ENCODE assay signal across 1 cellular context in the genomic region with DNA sequence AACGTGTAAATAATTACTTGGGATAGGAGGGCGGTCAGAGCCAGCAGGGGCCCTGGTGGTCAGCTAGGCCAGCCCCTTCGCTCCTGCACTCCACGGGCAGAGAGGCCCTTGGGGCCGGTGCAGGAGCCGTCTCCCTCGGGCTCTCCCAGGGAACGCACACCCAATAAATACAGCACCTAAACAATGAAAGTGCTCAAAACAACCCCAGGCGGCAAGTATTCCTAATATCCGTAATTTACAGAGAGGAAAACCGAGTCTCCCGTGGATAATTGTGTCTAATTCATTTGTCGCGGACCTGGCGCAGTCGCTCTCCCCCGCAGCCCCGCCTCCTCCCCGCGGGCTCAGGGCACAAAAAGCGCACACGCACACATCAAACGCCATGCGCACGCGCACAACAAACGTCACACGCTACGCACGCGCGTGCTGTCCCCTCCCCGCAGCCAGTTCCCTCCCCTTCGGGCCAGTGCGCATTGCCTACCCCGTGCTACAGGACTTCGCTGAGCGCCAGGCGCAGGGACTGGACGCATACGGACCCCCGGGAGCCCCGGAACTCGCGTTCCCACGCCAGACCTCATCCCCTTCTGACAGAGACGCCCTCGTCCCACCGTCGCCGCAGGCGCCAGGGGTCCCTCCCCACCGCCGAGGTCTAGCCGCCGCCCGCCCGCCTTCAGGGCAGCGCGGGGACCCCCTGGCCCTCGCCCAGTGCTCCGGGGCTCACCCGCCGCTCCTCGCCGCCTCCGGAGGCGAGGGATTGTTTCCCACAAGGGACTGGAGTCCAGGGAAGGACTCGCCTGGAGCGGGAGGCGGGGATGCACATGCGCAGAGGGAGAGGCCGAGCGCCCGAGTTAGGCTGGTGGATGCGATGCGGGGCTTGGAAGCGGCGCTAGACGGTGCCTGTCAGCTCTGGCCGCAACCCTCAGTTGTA.
TF ChIP-seq lines count a peak whose summit lies in the region.

Gene ZNF248, minus strand, starts transcription at position 324 of the 925 bp plus-strand sequence. CDS start 1,300 bp downstream, outside the sequence.

TF ChIP-seq in HEK293, 187 proteins besides CTCF, POLR2A, EP300 and RAD21 (continued from another document and continues in another):
- TF ChIP-seq ZNF184 (tag by site-specific recombination; IDR thresholded peaks at IDR 0.05) (0 out of 2 replicates have a peak, but pooled peaks have one; percentile 9), ZNF785 (tag by site-specific recombination; IDR thresholded peaks at IDR 0.05) (no peak), ZNF416 (tag by site-specific recombination; IDR thresholded peaks at IDR 0.05) (no peak), ZNF600 (tag by site-specific recombination; IDR thresholded peaks at IDR 0.05) (peak; percentile 94), MYNN (tag by site-specific recombination; IDR thresholded peaks at IDR 0.05; ENCODE audit: borderline replicate concordance) (no peak), PRDM10 (tag by site-specific recombination; IDR thresholded peaks at IDR 0.05) (peak; percentile 49; the same call in 1 of the 2 replicates), ZNF473 (tag by site-specific recombination; IDR thresholded peaks at IDR 0.05) (no peak), ZNF114 (tag by site-specific recombination; IDR thresholded peaks at IDR 0.05) (no peak), ZBTB48 (tag by site-specific recombination; IDR thresholded peaks at IDR 0.05) (peak; percentile 99), ZNF398 (tag by site-specific recombination; IDR thresholded peaks at IDR 0.05) (peak; percentile 40; the same call in 1 of the 2 replicates), ZNF555 (tag by site-specific recombination; conservative IDR thresholded peaks at IDR 0.05) (no peak), ZNF621 (tag by site-specific recombination; IDR thresholded peaks at IDR 0.05) (no peak), ZFP37 (tag by site-specific recombination; IDR thresholded peaks at IDR 0.05) (no peak), ZNF311 (tag by site-specific recombination; IDR thresholded peaks at IDR 0.05; ENCODE audit: borderline replicate concordance) (no peak), GLIS1 (tag by site-specific recombination; IDR thresholded peaks at IDR 0.05) (0 out of 2 replicates have a peak, but pooled peaks have one; percentile 55), ZNF239 (tag by site-specific recombination; IDR thresholded peaks at IDR 0.05) (no peak), ZNF777 (tag by site-specific recombination; IDR thresholded peaks at IDR 0.05; ENCODE audit: borderline replicate concordance) (no peak), SP3 (tag by site-specific recombination; IDR thresholded peaks at IDR 0.05) (peak; percentile 75; the same call in 1 of the 2 replicates), KLF7 (tag by site-specific recombination; IDR thresholded peaks at IDR 0.05; ENCODE audit: borderline replicate concordance) (no peak), ZFP69B (tag by site-specific recombination; IDR thresholded peaks at IDR 0.05) (0 out of 2 replicates have a peak, but pooled peaks have one; percentile 30), WT1 (tag by site-specific recombination; IDR thresholded peaks at IDR 0.05) (peak; percentile 39), ZNF654 (tag by site-specific recombination; IDR thresholded peaks at IDR 0.05; ENCODE audit: low read depth) (no peak), ZBTB26 (tag by site-specific recombination; optimal IDR thresholded peaks at IDR 0.05) (peak; percentile 98), ZNF391 (tag by site-specific recombination; IDR thresholded peaks at IDR 0.05; ENCODE audit: borderline replicate concordance, low read depth) (peak; percentile 83; the same call in 1 of the 2 replicates), ZNF324 (tag by site-specific recombination; IDR thresholded peaks at IDR 0.05) (0 out of 2 replicates have a peak, but pooled peaks have one; percentile 31), ZNF121 (tag by site-specific recombination; IDR thresholded peaks at IDR 0.05) (peak; percentile 36; the same call in 1 of the 2 replicates), ZNF2 (tag by site-specific recombination; IDR thresholded peaks at IDR 0.05) (peak; percentile 64), KLF10 (tag by site-specific recombination; IDR thresholded peaks at IDR 0.05) (0 out of 2 replicates have a peak, but pooled peaks have one; percentile 17), ZNF214 (tag by site-specific recombination; IDR thresholded peaks at IDR 0.05; ENCODE audit: borderline replicate concordance) (no peak), ZNF629 (tag by site-specific recombination; IDR thresholded peaks at IDR 0.05) (peak; percentile 56; the same call in 1 of the 2 replicates), ZNF280D (tag by site-specific recombination; IDR thresholded peaks at IDR 0.05) (no peak), ZNF530 (tag by site-specific recombination; IDR thresholded peaks at IDR 0.05; ENCODE audit: low read depth) (no peak), MZF1 (tag by site-specific recombination; IDR thresholded peaks at IDR 0.05; ENCODE audit: borderline replicate concordance) (peak; percentile 69), ZNF155 (tag by site-specific recombination; IDR thresholded peaks at IDR 0.05) (no peak)
- TF ChIP-seq, protein P1, sequence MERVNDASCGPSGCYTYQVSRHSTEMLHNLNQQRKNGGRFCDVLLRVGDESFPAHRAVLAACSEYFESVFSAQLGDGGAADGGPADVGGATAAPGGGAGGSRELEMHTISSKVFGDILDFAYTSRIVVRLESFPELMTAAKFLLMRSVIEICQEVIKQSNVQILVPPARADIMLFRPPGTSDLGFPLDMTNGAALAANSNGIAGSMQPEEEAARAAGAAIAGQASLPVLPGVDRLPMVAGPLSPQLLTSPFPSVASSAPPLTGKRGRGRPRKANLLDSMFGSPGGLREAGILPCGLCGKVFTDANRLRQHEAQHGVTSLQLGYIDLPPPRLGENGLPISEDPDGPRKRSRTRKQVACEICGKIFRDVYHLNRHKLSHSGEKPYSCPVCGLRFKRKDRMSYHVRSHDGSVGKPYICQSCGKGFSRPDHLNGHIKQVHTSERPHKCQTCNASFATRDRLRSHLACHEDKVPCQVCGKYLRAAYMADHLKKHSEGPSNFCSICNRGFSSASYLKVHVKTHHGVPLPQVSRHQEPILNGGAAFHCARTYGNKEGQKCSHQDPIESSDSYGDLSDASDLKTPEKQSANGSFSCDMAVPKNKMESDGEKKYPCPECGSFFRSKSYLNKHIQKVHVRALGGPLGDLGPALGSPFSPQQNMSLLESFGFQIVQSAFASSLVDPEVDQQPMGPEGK (tag by site-specific recombination; IDR thresholded peaks at IDR 0.05): peak; percentile 87
- TF ChIP-seq, protein P2, sequence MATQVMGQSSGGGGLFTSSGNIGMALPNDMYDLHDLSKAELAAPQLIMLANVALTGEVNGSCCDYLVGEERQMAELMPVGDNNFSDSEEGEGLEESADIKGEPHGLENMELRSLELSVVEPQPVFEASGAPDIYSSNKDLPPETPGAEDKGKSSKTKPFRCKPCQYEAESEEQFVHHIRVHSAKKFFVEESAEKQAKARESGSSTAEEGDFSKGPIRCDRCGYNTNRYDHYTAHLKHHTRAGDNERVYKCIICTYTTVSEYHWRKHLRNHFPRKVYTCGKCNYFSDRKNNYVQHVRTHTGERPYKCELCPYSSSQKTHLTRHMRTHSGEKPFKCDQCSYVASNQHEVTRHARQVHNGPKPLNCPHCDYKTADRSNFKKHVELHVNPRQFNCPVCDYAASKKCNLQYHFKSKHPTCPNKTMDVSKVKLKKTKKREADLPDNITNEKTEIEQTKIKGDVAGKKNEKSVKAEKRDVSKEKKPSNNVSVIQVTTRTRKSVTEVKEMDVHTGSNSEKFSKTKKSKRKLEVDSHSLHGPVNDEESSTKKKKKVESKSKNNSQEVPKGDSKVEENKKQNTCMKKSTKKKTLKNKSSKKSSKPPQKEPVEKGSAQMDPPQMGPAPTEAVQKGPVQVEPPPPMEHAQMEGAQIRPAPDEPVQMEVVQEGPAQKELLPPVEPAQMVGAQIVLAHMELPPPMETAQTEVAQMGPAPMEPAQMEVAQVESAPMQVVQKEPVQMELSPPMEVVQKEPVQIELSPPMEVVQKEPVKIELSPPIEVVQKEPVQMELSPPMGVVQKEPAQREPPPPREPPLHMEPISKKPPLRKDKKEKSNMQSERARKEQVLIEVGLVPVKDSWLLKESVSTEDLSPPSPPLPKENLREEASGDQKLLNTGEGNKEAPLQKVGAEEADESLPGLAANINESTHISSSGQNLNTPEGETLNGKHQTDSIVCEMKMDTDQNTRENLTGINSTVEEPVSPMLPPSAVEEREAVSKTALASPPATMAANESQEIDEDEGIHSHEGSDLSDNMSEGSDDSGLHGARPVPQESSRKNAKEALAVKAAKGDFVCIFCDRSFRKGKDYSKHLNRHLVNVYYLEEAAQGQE (tag by site-specific recombination; IDR thresholded peaks at IDR 0.05): no peak; the same call in 1 of the 2 replicates
- TF ChIP-seq, protein P3, sequence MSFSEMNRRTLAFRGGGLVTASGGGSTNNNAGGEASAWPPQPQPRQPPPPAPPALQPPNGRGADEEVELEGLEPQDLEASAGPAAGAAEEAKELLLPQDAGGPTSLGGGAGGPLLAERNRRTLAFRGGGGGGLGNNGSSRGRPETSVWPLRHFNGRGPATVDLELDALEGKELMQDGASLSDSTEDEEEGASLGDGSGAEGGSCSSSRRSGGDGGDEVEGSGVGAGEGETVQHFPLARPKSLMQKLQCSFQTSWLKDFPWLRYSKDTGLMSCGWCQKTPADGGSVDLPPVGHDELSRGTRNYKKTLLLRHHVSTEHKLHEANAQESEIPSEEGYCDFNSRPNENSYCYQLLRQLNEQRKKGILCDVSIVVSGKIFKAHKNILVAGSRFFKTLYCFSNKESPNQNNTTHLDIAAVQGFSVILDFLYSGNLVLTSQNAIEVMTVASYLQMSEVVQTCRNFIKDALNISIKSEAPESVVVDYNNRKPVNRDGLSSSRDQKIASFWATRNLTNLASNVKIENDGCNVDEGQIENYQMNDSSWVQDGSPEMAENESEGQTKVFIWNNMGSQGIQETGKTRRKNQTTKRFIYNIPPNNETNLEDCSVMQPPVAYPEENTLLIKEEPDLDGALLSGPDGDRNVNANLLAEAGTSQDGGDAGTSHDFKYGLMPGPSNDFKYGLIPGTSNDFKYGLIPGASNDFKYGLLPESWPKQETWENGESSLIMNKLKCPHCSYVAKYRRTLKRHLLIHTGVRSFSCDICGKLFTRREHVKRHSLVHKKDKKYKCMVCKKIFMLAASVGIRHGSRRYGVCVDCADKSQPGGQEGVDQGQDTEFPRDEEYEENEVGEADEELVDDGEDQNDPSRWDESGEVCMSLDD (tag by site-specific recombination; IDR thresholded peaks at IDR 0.05): peak; percentile 85
